ENCODE assay signal across 19 cellular contexts in genomic region chr12:92585106-92585775, GRCh38.
"Had no signal": no experiment of that assay in that cellular context is flagged by ENCODE, and none has a peak within 500 bp of the region (broad histone marks: within the 10 kb centered on the region; RNA-seq: fewer than 3 reads in every experiment).

No MANE protein-coding gene starts in this region.

- H3K9me3 ChIP-seq: body of pancreas, pancreas, right lobe of liver had no signal

- H3K27ac ChIP-seq: body of pancreas, dorsolateral prefrontal cortex, esophagus muscularis mucosa, heart right ventricle, pancreas, right lobe of liver had no signal

- H3K4me3 ChIP-seq: body of pancreas, dorsolateral prefrontal cortex, esophagus muscularis mucosa, heart right ventricle, pancreas, right lobe of liver, smooth muscle cell had no signal

- H3K36me3 ChIP-seq: esophagus muscularis mucosa, heart right ventricle, pancreas, right lobe of liver had no signal

- ATAC-seq: body of pancreas, heart right ventricle, natural killer cell, pancreas had no signal

- H3K4me3 Mint-ChIP-seq: activated B cell treated with CpG ODN at 0.5 μM for 24 hours; activated CD4-positive, alpha-beta memory T cell treated with anti-CD3 and anti-CD28 coated beads for 36 hours; activated naive CD8-positive, alpha-beta T cell treated with anti-CD3 and anti-CD28 coated beads for 36 hours; activated T-helper 1 cell treated with anti-CD3 and anti-CD28 coated beads, Interleukin-12 subunit alpha, Interleukin-12 subunit beta, Interleukin-2, Interleukin-4 antibody, amounts not matched to agents 30 ng/mL and 10 ng/mL and 1 ng/mL, durations not matched to agents 14 hours and 24 hours and 36 hours; natural killer cell; T-helper 2 cell treated with Interferon-gamma antibody and Interleukin-4, amounts not matched to agents 5 μg/mL and 100 μg/mL, for 36 hours had no signal

- H3K4me2 ChIP-seq: smooth muscle cell had no signal

- H3K27me3 ChIP-seq: body of pancreas, dorsolateral prefrontal cortex, esophagus muscularis mucosa, heart right ventricle, pancreas, right lobe of liver had no signal

- DNase-seq: activated B cell treated with CpG ODN at 0.5 μM for 24 hours; activated CD4-positive, alpha-beta memory T cell treated with anti-CD3 and anti-CD28 coated beads for 36 hours; activated CD4-positive, alpha-beta T cell treated with anti-CD3 and anti-CD28 coated beads for 4 hours; activated naive CD4-positive, alpha-beta T cell; activated naive CD8-positive, alpha-beta T cell treated with anti-CD3 and anti-CD28 coated beads for 36 hours; activated T-cell treated with anti-CD3 and anti-CD28 coated beads for 4 hours; body of pancreas; caudate nucleus; dorsolateral prefrontal cortex; heart right ventricle; mesendoderm; natural killer cell; pancreas; right lobe of liver; stimulated activated CD4-positive, alpha-beta T cell treated with anti-CD3 and anti-CD28 coated beads, Interleukin-4, amount 100 ng/mL, for 1 hour had no signal

- H3K9me3 Mint-ChIP-seq: activated B cell treated with CpG ODN at 0.5 μM for 24 hours, natural killer cell had no signal

- H3K4me1 ChIP-seq: body of pancreas, esophagus muscularis mucosa, heart right ventricle, pancreas, right lobe of liver had no signal

- H3K36me3 Mint-ChIP-seq: natural killer cell had no signal

- H3K27me3 Mint-ChIP-seq: activated B cell treated with CpG ODN at 0.5 μM for 24 hours; activated CD4-positive, alpha-beta memory T cell treated with anti-CD3 and anti-CD28 coated beads for 36 hours; activated naive CD8-positive, alpha-beta T cell treated with anti-CD3 and anti-CD28 coated beads for 36 hours had no signal

- H3K27ac Mint-ChIP-seq: activated B cell treated with CpG ODN at 0.5 μM for 24 hours; activated CD4-positive, alpha-beta memory T cell treated with anti-CD3 and anti-CD28 coated beads for 36 hours; activated naive CD8-positive, alpha-beta T cell treated with anti-CD3 and anti-CD28 coated beads for 36 hours; activated T-helper 1 cell treated with anti-CD3 and anti-CD28 coated beads, Interleukin-12 subunit alpha, Interleukin-12 subunit beta, Interleukin-2, Interleukin-4 antibody, amounts not matched to agents 30 ng/mL and 10 ng/mL and 1 ng/mL, durations not matched to agents 14 hours and 24 hours and 36 hours; T-helper 2 cell treated with Interferon-gamma antibody and Interleukin-4, amounts not matched to agents 5 μg/mL and 100 μg/mL, for 36 hours had no signal
